In the genomic region with DNA sequence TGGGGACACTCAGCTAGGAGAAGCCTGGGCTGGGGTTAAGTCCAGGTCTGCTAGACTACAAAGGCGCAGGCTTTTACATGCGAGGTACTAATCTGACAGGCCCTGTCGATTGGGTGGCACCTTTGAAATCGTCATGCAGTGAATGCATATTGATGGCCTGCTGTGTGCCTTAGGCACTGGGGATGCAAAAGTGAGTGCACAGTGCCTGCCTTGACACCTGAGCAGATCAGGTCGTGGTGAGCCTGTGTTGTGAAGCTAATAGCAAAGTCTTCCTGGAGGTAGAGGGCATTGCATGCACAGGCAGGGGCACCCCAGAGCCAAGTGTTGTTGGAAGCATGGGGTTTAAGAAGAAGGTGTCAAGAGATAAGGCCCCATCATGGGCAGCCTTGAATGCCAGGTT, we compare ENCODE assay signal across 17 cellular contexts. TPM values are rescaled to one million over a fixed set of nuclear protein-coding genes. Genes with fewer than 3 reads are reported as not detected.
DNase-seq lines count a peak whose midpoint lies in the region; ATAC-seq and TF ChIP-seq lines count a peak whose summit lies in the region.
"Had no signal": no experiment of that assay in that cellular context is flagged by ENCODE, and none has a peak within 500 bp of the region (broad histone marks: within the 10 kb centered on the region; RNA-seq: fewer than 3 reads in every experiment).

No MANE protein-coding gene starts in this region.

- intact Hi-C loops in activated CD4-positive, alpha-beta T cell treated with anti-CD3 and anti-CD28 coated beads, Interleukin-2, amount 10 ng/mL, durations not matched to agents 24 days and 14 days (cut with micrococcal nuclease), result no loop called here

- H3K9me3 ChIP-seq in HUES48 (ENCODE audit: control insufficient read depth, insufficient read depth, low read length), result no peaks in the 10 kb centered on the region
- no peaks in the 10 kb centered on the region for H3K9me3 ChIP-seq in RWPE2 (ENCODE audit: severe bottlenecking)
- H3K9me3 ChIP-seq: mucosa of descending colon, right lobe of liver had no signal

- H3K4me3 ChIP-seq in HUES48 (ENCODE audit: low read depth, low read length) (no peak overlapping the region), RWPE2 (ENCODE audit: severe bottlenecking) (no peak overlapping the region)
- H3K4me3 ChIP-seq: mucosa of descending colon, right lobe of liver had no signal

- H3K4me3 Mint-ChIP-seq in neural crest cell, result no peak overlapping the region
- H3K4me3 Mint-ChIP-seq in activated CD4-positive, alpha-beta T cell treated with anti-CD3 and anti-CD28 coated beads, Interleukin-2, amount 10 ng/mL, durations not matched to agents 24 days and 14 days, result no peak overlapping the region
- H3K4me3 Mint-ChIP-seq in natural killer cell treated with Interleukin-12 subunit alpha and Interleukin-12 subunit beta and Interleukin-15 and Interleukin-18, amount 100 ng/mL, for 72 hours, result no peak overlapping the region
- H3K4me3 Mint-ChIP-seq: effector memory CD8-positive, alpha-beta T cell; T-helper 2 cell treated with Interferon-gamma antibody and Interleukin-4, amounts not matched to agents 5 μg/mL and 100 μg/mL, for 36 hours had no signal

- peak overlapping the region; percentile 68 for H3K27ac ChIP-seq in C4-2B
- H3K27ac ChIP-seq in HUES48 (ENCODE audit: low read depth, low read length), result peak overlapping the region; percentile 83
- H3K27ac ChIP-seq in RWPE2 (ENCODE audit: poor library complexity, severe bottlenecking), result peak overlapping the region; percentile 4
- H3K27ac ChIP-seq: right lobe of liver had no signal

- H3K9ac ChIP-seq in HUES48 (ENCODE audit: low read depth, low read length), result no peak overlapping the region

- no peaks in the 10 kb centered on the region for H3K36me3 ChIP-seq in HUES48 (ENCODE audit: control insufficient read depth, insufficient read depth, low read length)
- no peaks in the 10 kb centered on the region for H3K36me3 ChIP-seq in RWPE2 (ENCODE audit: low read depth)
- H3K36me3 ChIP-seq: right lobe of liver had no signal

- H3K27me3 ChIP-seq in HUES48 (ENCODE audit: control insufficient read depth, insufficient read depth, low read length) (no peaks in the 10 kb centered on the region), RWPE2 (ENCODE audit: insufficient read depth, poor library complexity, severe bottlenecking) (no peaks in the 10 kb centered on the region)
- H3K27me3 ChIP-seq: right lobe of liver had no signal

- no peak for DNase-seq in RWPE2 (ENCODE audit: low spot score)
- no peak for DNase-seq in neural crest cell (ENCODE audit: low read depth, low spot score)
- no peak for DNase-seq in germinal center (ENCODE audit: low spot score)
- DNase-seq in activated CD4-positive, alpha-beta T cell treated with anti-CD3 and anti-CD28 coated beads, Interleukin-2, amount 10 ng/mL, durations not matched to agents 24 days and 14 days, result no peak
- no peak for DNase-seq in 8988T
- no peak for DNase-seq in natural killer cell treated with Interleukin-12 subunit alpha and Interleukin-12 subunit beta and Interleukin-15 and Interleukin-18, amount 100 ng/mL, for 72 hours (ENCODE audit: low spot score)
- DNase-seq: activated CD4-positive, alpha-beta T cell treated with anti-CD3 and anti-CD28 coated beads for 1 hour; activated effector memory CD4-positive, alpha-beta T cell treated with anti-CD3 and anti-CD28 coated beads, Interleukin-2, amount 50 U/mL, for 16 hours; amygdala; effector memory CD8-positive, alpha-beta T cell; stimulated activated CD4-positive, alpha-beta T cell treated with anti-CD3 and anti-CD28 coated beads, Interleukin-1b, Interleukin-23, amount 100 ng/mL, for 48 hours; substantia nigra had no signal

- peak overlapping the region; percentile 31 for H3K27ac Mint-ChIP-seq in neural crest cell (ENCODE audit: unreplicated experiment)
- H3K27ac Mint-ChIP-seq in activated CD4-positive, alpha-beta T cell treated with anti-CD3 and anti-CD28 coated beads, Interleukin-2, amount 10 ng/mL, durations not matched to agents 24 days and 14 days, result no peak overlapping the region
- H3K27ac Mint-ChIP-seq in natural killer cell treated with Interleukin-12 subunit alpha and Interleukin-12 subunit beta and Interleukin-15 and Interleukin-18, amount 100 ng/mL, for 72 hours, result no peak overlapping the region
- H3K27ac Mint-ChIP-seq: effector memory CD8-positive, alpha-beta T cell; T-helper 2 cell treated with Interferon-gamma antibody and Interleukin-4, amounts not matched to agents 5 μg/mL and 100 μg/mL, for 36 hours had no signal

- ATAC-seq in RWPE2 (ENCODE audit: low read depth), result no peak; the same call in 2 of the 3 replicates
- no peak for ATAC-seq in natural killer cell treated with Interleukin-12 subunit alpha and Interleukin-12 subunit beta and Interleukin-15 and Interleukin-18, amount 100 ng/mL, for 72 hours
- ATAC-seq: effector memory CD8-positive, alpha-beta T cell had no signal

- H3K4me1 ChIP-seq in HUES48 (ENCODE audit: control insufficient read depth, insufficient read depth, low read length) (peaks cover 36% of the 10 kb centered on the region), RWPE2 (ENCODE audit: insufficient read depth, poor library complexity, severe bottlenecking) (peaks cover 26% of the 10 kb centered on the region)
- H3K4me1 ChIP-seq: right lobe of liver had no signal

- no peak for TF ChIP-seq CTCF in C4-2B (conservative IDR thresholded peaks at IDR 0.05)
- no peak for TF ChIP-seq CTCF in RWPE2 (IDR thresholded peaks at IDR 0.05; ENCODE audit: poor library complexity, severe bottlenecking)
- TF ChIP-seq CTCF in neural crest cell (conservative IDR thresholded peaks at IDR 0.05), result no peak

- no peaks in the 10 kb centered on the region for H3K27me3 Mint-ChIP-seq in neural crest cell (ENCODE audit: low read depth)
- H3K27me3 Mint-ChIP-seq in activated CD4-positive, alpha-beta T cell treated with anti-CD3 and anti-CD28 coated beads, Interleukin-2, amount 10 ng/mL, durations not matched to agents 24 days and 14 days, result no peaks in the 10 kb centered on the region
- no peaks in the 10 kb centered on the region for H3K27me3 Mint-ChIP-seq in natural killer cell treated with Interleukin-12 subunit alpha and Interleukin-12 subunit beta and Interleukin-15 and Interleukin-18, amount 100 ng/mL, for 72 hours
- H3K27me3 Mint-ChIP-seq: effector memory CD8-positive, alpha-beta T cell had no signal

- no peaks in the 10 kb centered on the region for H3K36me3 Mint-ChIP-seq in neural crest cell (ENCODE audit: low read depth)
- no peaks in the 10 kb centered on the region for H3K36me3 Mint-ChIP-seq in activated CD4-positive, alpha-beta T cell treated with anti-CD3 and anti-CD28 coated beads, Interleukin-2, amount 10 ng/mL, durations not matched to agents 24 days and 14 days (ENCODE audit: low read depth)
- no peaks in the 10 kb centered on the region for H3K36me3 Mint-ChIP-seq in natural killer cell treated with Interleukin-12 subunit alpha and Interleukin-12 subunit beta and Interleukin-15 and Interleukin-18, amount 100 ng/mL, for 72 hours

- H3K4me1 Mint-ChIP-seq in neural crest cell, result peaks cover 11% of the 10 kb centered on the region
- H3K4me1 Mint-ChIP-seq in activated CD4-positive, alpha-beta T cell treated with anti-CD3 and anti-CD28 coated beads, Interleukin-2, amount 10 ng/mL, durations not matched to agents 24 days and 14 days, result no peaks in the 10 kb centered on the region
- H3K4me1 Mint-ChIP-seq in natural killer cell treated with Interleukin-12 subunit alpha and Interleukin-12 subunit beta and Interleukin-15 and Interleukin-18, amount 100 ng/mL, for 72 hours (ENCODE audit: low read depth in 2 of 2), result peaks cover 0 to 7% of the 10 kb centered on the region in 2 donors

- no peaks in the 10 kb centered on the region for H3K9me3 Mint-ChIP-seq in neural crest cell
- no peaks in the 10 kb centered on the region for H3K9me3 Mint-ChIP-seq in activated CD4-positive, alpha-beta T cell treated with anti-CD3 and anti-CD28 coated beads, Interleukin-2, amount 10 ng/mL, durations not matched to agents 24 days and 14 days
- no peaks in the 10 kb centered on the region for H3K9me3 Mint-ChIP-seq in natural killer cell treated with Interleukin-12 subunit alpha and Interleukin-12 subunit beta and Interleukin-15 and Interleukin-18, amount 100 ng/mL, for 72 hours
- H3K9me3 Mint-ChIP-seq: effector memory CD8-positive, alpha-beta T cell; T-helper 2 cell treated with Interferon-gamma antibody and Interleukin-4, amounts not matched to agents 5 μg/mL and 100 μg/mL, for 36 hours had no signal

RNA-seq across cellular contexts. Expression of gene LRRC1, which starts 16.9 kb away (rescaled TPM):
- 6.6 and 7.1 TPM in 2 replicates for total RNA-seq in neural crest cell
- total RNA-seq in activated CD4-positive, alpha-beta T cell treated with anti-CD3 and anti-CD28 coated beads, Interleukin-2, amount 10 ng/mL, durations not matched to agents 24 days and 14 days, result 2.3 and 2.7 TPM in 2 replicates
- 1 to 10 TPM in 1 of 2 donors, under 1 TPM in 1; 1.00 to 3.0 TPM for total RNA-seq in natural killer cell treated with Interleukin-12 subunit alpha and Interleukin-12 subunit beta and Interleukin-15 and Interleukin-18, amount 100 ng/mL, for 72 hours

Comparison
In these comparisons a context has a peak if more than half of its experiments do, and no peak if none do; other contexts are left out.
1. H3K27ac ChIP-seq: peak in every context shown above with its lines; median percentile 83 in HUES48; 68 in C4-2B; 4 in RWPE2.